ENCODE assay signal across 17 cellular contexts in the genomic region with DNA sequence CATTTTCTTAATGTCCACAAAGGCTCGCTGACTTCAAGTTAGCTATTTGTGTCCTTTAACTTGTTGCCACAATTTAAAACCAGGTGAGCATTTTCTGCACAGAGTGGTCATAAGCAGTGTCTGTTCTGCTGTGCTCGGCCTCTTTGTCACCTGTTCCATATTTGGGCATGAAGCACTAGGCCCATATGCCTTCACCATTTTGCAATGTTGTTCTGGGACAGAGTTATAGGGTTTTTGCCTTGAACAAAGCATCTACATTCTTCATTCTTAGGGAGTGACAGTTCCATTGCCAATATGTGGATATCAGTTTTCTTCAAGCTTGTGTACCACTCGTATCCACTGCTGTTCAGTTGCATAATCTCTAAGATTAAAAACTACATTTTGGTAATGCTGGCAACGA. TPM values are rescaled to one million over a fixed set of nuclear protein-coding genes. Genes with fewer than 3 reads are reported as not detected.
A peak's percentile ranks its signal among the peaks of the same experiment; 100 is the strongest.
DNase-seq lines count a peak whose midpoint lies in the region; ATAC-seq, FAIRE-seq and TF ChIP-seq lines count a peak whose summit lies in the region.
"Had no signal": no experiment of that assay in that cellular context is flagged by ENCODE, and none has a peak within 500 bp of the region (broad histone marks: within the 10 kb centered on the region; RNA-seq: fewer than 3 reads in every experiment).

No MANE protein-coding gene starts in this region.

- H3K27ac ChIP-seq in HCT116 (ENCODE audit: low read depth, low read length) (no peak overlapping the region), thoracic aorta (no peak overlapping the region), transverse colon (no peak overlapping the region)
- H3K27ac ChIP-seq: C4-2B, PC-9 had no signal

- no peak for TF ChIP-seq RAD21 in HCT116 (IDR thresholded peaks at IDR 0.05; ENCODE audit: low read depth)

- intact Hi-C loops in HCT116 (cut with micrococcal nuclease): no loop called here
- intact Hi-C loops in transverse colon (cut with DNase I; ENCODE audit: low total_unique reads): no loop called here

- TF ChIP-seq EP300 in transverse colon (IDR thresholded peaks at IDR 0.05; ENCODE audit: low read depth): no peak

- TF ChIP-seq POLR2A in HCT116 (IDR thresholded peaks at IDR 0.05; ENCODE audit: borderline replicate concordance, extremely low read depth, insufficient read depth, insufficient read length) (no peak), transverse colon (IDR thresholded peaks at IDR 0.05) (no peak)

- no peaks in the 10 kb centered on the region for H4K20me1 ChIP-seq in HCT116 (ENCODE audit: insufficient read depth)

- peaks cover 74% of the 10 kb centered on the region for H3K79me2 ChIP-seq in HCT116 (ENCODE audit: insufficient read depth, low read length)

- ATAC-seq in HCT116 (no peak), thoracic aorta (ENCODE audit: insufficient number of reproducible peaks, low FRiP score, low read depth) (peak; percentile 41)

- 75 to 82% methylated on average over 4 of the region's 4 CpGs for WGBS in transverse colon (ENCODE audit: low coverage in 1 of 2), 2 donors

- peak overlapping the region; percentile 70; the same call in 1 of the 2 replicates for H3K4me2 ChIP-seq in HCT116 (ENCODE audit: low read length)
- H3K4me2 ChIP-seq: PC-9 had no signal

- POLR2A ChIA-PET in HCT116 (lab: Charles Lee): no interaction called here

- no peak overlapping the region for H3K9ac ChIP-seq in HCT116 (ENCODE audit: low read length)

- DNase-seq in D721Med (ENCODE audit: insufficient read length, low spot score) (no peak), HCT116 (ENCODE audit: low read depth, low spot score) (no peak), fibroblast of gingiva (ENCODE audit: low read depth) (peak; percentile 59), thoracic aorta (ENCODE audit: low spot score) (no peak), NCI-H1694 treated with DMSO at 0.1 percent for 48 hours (lab: John Stamatoyannopoulos, UW) (no peak), transverse colon (no peak), AG08396 (ENCODE audit: low spot score) (no peak)
- DNase-seq: COR-L47, DMS53, KG1, NCI-H1092 treated with DMSO at 0.1 percent for 48 hours, NCI-H1694, NCI-H345, NCI-H526 treated with DMSO at 0.1 percent for 48 hours, PC-9 had no signal

- H3K27me3 ChIP-seq in HCT116 (ENCODE audit: insufficient read depth, low read length) (no peaks in the 10 kb centered on the region), thoracic aorta (replicated peaks; ENCODE audit: insufficient read depth) (no peaks in the 10 kb centered on the region), transverse colon (no peaks in the 10 kb centered on the region)

- no TSS peak for BruUV-seq in HCT116 (replicated peaks; lab: Mats Ljungman, UMichigan)

- H3K9me3 ChIP-seq in HCT116 (ENCODE audit: control insufficient read depth in 1 of 2, insufficient read depth in 1 of 2, low read depth in 1 of 2, low read length in 2 of 2) (no peaks in the 10 kb centered on the region), thoracic aorta (no peaks in the 10 kb centered on the region), transverse colon (no peaks in the 10 kb centered on the region)

- CTCF ChIA-PET in HCT116 (lab: Charles Lee): no interaction called here

- FAIRE-seq in D721Med (lab: Jason Lieb, UNC): peak; percentile 88
- FAIRE-seq: H1 had no signal

- H2AFZ ChIP-seq in HCT116 (ENCODE audit: low read depth, low read length, poor library complexity, severe bottlenecking): no peak overlapping the region
- H2AFZ ChIP-seq: PC-9 had no signal

- H3K9me2 ChIP-seq in HCT116 (ENCODE audit: insufficient read depth): no peaks in the 10 kb centered on the region

- H3K4me1 ChIP-seq in HCT116 (ENCODE audit: control insufficient read depth in 1 of 2, insufficient read depth in 2 of 2, low read length in 2 of 2) (peaks cover 46 to 59% of the 10 kb centered on the region in 2 experiments), thoracic aorta (ENCODE audit: control insufficient read depth in 1 of 2, low read depth in 2 of 2) (peaks cover 39 to 59% of the 10 kb centered on the region in 2 donors), transverse colon (peaks cover 12 to 59% (median 32%) of the 10 kb centered on the region in 4 donors)

- H3K4me3 ChIP-seq in HCT116 (replicated peaks in 1 of 2; ENCODE audit: low read depth in 1 of 2, low read length in 2 of 2) (no peak overlapping the region), thoracic aorta (no peak overlapping the region), transverse colon (no peak overlapping the region)
- H3K4me3 ChIP-seq: PC-9 had no signal

- RAD21 ChIA-PET in HCT116 (lab: Charles Lee; ENCODE audit: low non-redundant PET in 1 of 2, low total read pairs in 2 of 2, uncharacterized antibody in 2 of 2, unreplicated experiment in 2 of 2): no interaction called here

- H3K36me3 ChIP-seq in HCT116 (ENCODE audit: control insufficient read depth in 1 of 2, insufficient read depth in 2 of 2, low read length in 2 of 2) (no peaks in the 10 kb centered on the region), thoracic aorta (no peaks in the 10 kb centered on the region), transverse colon (no peaks in the 10 kb centered on the region)

- in situ Hi-C loops in transverse colon (cut with MboI; ENCODE audit: low pct_ligation_motif_present in 1 of 4, low pct_unique_long_range_greater_than_20kb in 1 of 4, low sequenced_read_pairs in 3 of 4): no loop called here

- TF ChIP-seq CTCF in D721Med (IDR thresholded peaks at IDR 0.05; ENCODE audit: insufficient read depth, missing control alignments) (no peak), HCT116 (IDR thresholded peaks at IDR 0.05 in 2 of 3, conservative IDR thresholded peaks at IDR 0.05 in 1 of 3; ENCODE audit: borderline replicate concordance in 1 of 3, insufficient read depth in 1 of 3, low read depth in 2 of 3, low read length in 2 of 3) (no peak), thoracic aorta (IDR thresholded peaks at IDR 0.05) (no peak), transverse colon (IDR thresholded peaks at IDR 0.05) (no peak)

TF ChIP-seq in HCT116, 20 proteins besides CTCF, POLR2A, EP300 and RAD21:
- peak; percentile 66 for TF ChIP-seq SRF (IDR thresholded peaks at IDR 0.05; ENCODE audit: low read depth)
- no peak for TF ChIP-seq TCF7L2 (IDR thresholded peaks at IDR 0.05; ENCODE audit: borderline replicate concordance, extremely low read depth, insufficient read depth, insufficient read length)
TF ChIP-seq in HCT116: peak in this region for 1.

RNA-seq across cellular contexts. Expression of a gene that starts 56.1 kb away (rescaled TPM):
- total RNA-seq in HCT116 (2021; ENCODE audit: unreplicated experiment) (15.6 TPM), thoracic aorta (10 to 100 TPM; 29.4 to 38.9 TPM), transverse colon (10 to 100 TPM in 3 of 4 donors, 1 to 10 TPM in 1; 5.2 to 30.7 (median 17.1) TPM)
- polyA plus RNA-seq in HCT116 (2012): 6.1 and 6.9 TPM in 2 replicates
